ENCODE assay signal across 8 cellular contexts in the genomic region with DNA sequence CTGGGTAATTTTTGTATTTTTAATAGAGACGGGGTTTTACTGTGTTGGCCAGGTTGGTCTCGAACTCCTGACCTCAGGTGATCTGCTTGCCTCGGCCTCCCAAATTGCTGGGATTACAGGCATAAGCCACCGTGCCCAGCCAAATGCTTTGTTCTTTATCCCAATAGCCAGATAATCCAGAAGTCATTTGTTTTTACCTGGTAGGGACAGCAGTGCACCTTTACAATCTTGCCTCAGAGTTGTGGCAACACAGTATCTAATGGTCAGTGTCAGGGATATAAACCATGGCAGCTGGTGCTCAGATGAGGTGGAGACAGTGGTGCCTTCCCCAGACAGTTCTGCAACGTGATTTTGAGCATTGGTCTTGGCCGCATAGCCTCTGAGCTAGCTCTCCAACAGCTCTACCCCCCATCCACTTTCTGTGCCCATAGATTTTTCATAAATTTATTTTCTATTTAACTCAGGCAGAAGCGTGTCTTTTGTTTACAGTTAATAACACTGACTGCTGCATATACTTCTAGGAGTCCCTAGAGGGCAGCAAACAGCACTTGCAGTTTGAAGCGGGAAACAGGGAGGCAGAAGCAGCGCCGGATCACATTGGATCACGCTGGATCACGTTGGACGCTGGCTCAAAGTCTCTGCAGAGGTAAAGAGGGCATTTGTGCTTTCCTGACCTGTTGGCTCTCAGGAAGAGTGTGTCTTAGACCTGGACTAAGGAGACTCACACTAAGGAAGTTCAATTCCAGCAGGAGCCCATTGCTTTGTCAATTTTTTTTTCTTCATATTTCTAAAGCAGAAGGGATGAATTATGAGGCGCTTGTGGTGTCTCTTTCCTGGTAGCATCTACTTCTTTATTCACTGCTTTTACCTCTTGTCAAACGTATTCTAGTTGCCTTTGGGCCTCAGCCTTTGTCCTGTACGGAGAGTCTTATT. TPM values are rescaled to one million over a fixed set of nuclear protein-coding genes. Genes with fewer than 3 reads are reported as not detected.
DNase-seq lines count a peak whose midpoint lies in the region; ATAC-seq and TF ChIP-seq lines count a peak whose summit lies in the region.

No MANE protein-coding gene starts in this region.

- H3K27me3 ChIP-seq in IMR-90 (ENCODE audit: control insufficient read depth, insufficient read depth, low read length) (peaks cover 13% of the 10 kb centered on the region), esophagus muscularis mucosa (no peaks in the 10 kb centered on the region), suprapubic skin (no peaks in the 10 kb centered on the region)

- TF ChIP-seq POLR2A in IMR-90 (IDR thresholded peaks at IDR 0.05; ENCODE audit: low read depth, low read length) (no peak), esophagus muscularis mucosa (IDR thresholded peaks at IDR 0.05; ENCODE audit: low read depth) (no peak), suprapubic skin (IDR thresholded peaks at IDR 0.05) (no peak)

- no peak overlapping the region for H2BK20ac ChIP-seq in IMR-90 (ENCODE audit: low read depth, low read length)

- in situ Hi-C loops in IMR-90 (cut with MboI; ENCODE audit: low sequenced_read_pairs), result loop anchor here (5.0 kb wide), 1 partner anchor 57 kb away; no protein-coding TSS in a partner anchor

- H2AK9ac ChIP-seq in IMR-90 (replicated peaks; ENCODE audit: low read depth, low read length, poor library complexity), result no peak overlapping the region

- H3K9me1 ChIP-seq in IMR-90 (ENCODE audit: insufficient read depth, low read length), result no peaks in the 10 kb centered on the region

- peaks cover 15% of the 10 kb centered on the region for H3K4me1 Mint-ChIP-seq in Calu3 (ENCODE audit: low read depth, unreplicated experiment)

- H3K4me1 ChIP-seq in IMR-90 (ENCODE audit: control insufficient read depth, insufficient read depth, low read length), result no peaks in the 10 kb centered on the region
- peaks cover 11 to 21% (median 16%) of the 10 kb centered on the region in 4 donors for H3K4me1 ChIP-seq in esophagus muscularis mucosa
- peaks cover 18% of the 10 kb centered on the region for H3K4me1 ChIP-seq in suprapubic skin

- no peak overlapping the region for H3K9ac ChIP-seq in IMR-90 (ENCODE audit: low read depth, low read length)

- no peak overlapping the region for H3K56ac ChIP-seq in IMR-90 (ENCODE audit: extremely low read depth, insufficient read depth, low read length)

- no peak overlapping the region; the same call in 1 of the 2 replicates for H4K5ac ChIP-seq in IMR-90 (ENCODE audit: low read depth, low read length)

- no peaks in the 10 kb centered on the region for H3K79me1 ChIP-seq in IMR-90 (ENCODE audit: low read depth in 1 of 2, low read length in 2 of 2)

- H3K9me3 ChIP-seq in IMR-90 (ENCODE audit: control insufficient read depth, insufficient read depth, low read length), result no peaks in the 10 kb centered on the region
- no peaks in the 10 kb centered on the region for H3K9me3 ChIP-seq in esophagus muscularis mucosa
- no peaks in the 10 kb centered on the region for H3K9me3 ChIP-seq in suprapubic skin

- dilution Hi-C loops in IMR-90 (cut with HindIII; ENCODE audit: low sequenced_read_pairs, unreplicated experiment), result no loop called here

- H3K36me3 ChIP-seq in IMR-90 (ENCODE audit: control insufficient read depth, insufficient read depth, low read length) (no peaks in the 10 kb centered on the region), esophagus muscularis mucosa (no peaks in the 10 kb centered on the region), suprapubic skin (no peaks in the 10 kb centered on the region)

- peak overlapping the region; percentile 79 for H2AFZ ChIP-seq in IMR-90 (replicated peaks; ENCODE audit: low read length, poor library complexity)

- H3K4me3 Mint-ChIP-seq in Calu3 (ENCODE audit: low read depth, unreplicated experiment), result no peak overlapping the region

- WGBS in IMR-90 (ENCODE audit: extremely low coverage in 2 of 2, insufficient read length in 1 of 2), 2 experiments, result 48% methylated on average over 6 of the region's 16 CpGs; no CpG with 5 or more reads in 1 of the 2 experiments
- 29% methylated on average over 16 of the region's 16 CpGs for WGBS in esophagus muscularis mucosa
- WGBS in suprapubic skin, result 30% methylated on average over 16 of the region's 16 CpGs

- peak; percentile 62 for TF ChIP-seq RAD21 in IMR-90 (IDR thresholded peaks at IDR 0.05; ENCODE audit: low read length)

- peak; percentile 42 for DNase-seq in Calu3
- DNase-seq in IMR-90, result peak; percentile 75
- peak; percentile 32 for DNase-seq in NOMO-1 treated with dmso at 0.1 percent for 144 hours (lab: John Stamatoyannopoulos, UW; ENCODE audit: unreplicated experiment)
- peak; percentile 29 for DNase-seq in activated T-cell treated with anti-CD3 and anti-CD28 coated beads for 1 hour (ENCODE audit: low read depth)
- no peak for DNase-seq in esophagus muscularis mucosa (ENCODE audit: extremely low spot score)
- DNase-seq in myocyte (ENCODE audit: low read depth), result peak; percentile 75
- no peak for DNase-seq in suprapubic skin (ENCODE audit: low spot score in 2 of 2)

- BruUV-seq in Calu3 (replicated peaks; lab: Mats Ljungman, UMichigan) (no TSS peak), IMR-90 (replicated peaks; lab: Mats Ljungman, UMichigan) (no TSS peak)

- H4K91ac ChIP-seq in IMR-90 (ENCODE audit: insufficient read depth, low read depth, low read length), result no peak overlapping the region

- H4K20me1 ChIP-seq in IMR-90 (ENCODE audit: insufficient read depth, low read length), result no peaks in the 10 kb centered on the region

- H3K23ac ChIP-seq in IMR-90 (ENCODE audit: low read depth, low read length), result no peak overlapping the region

- TF ChIP-seq CTCF in Calu3 (IDR thresholded peaks at IDR 0.05; ENCODE audit: unreplicated experiment) (peak; percentile 33), IMR-90 (conservative IDR thresholded peaks at IDR 0.05; ENCODE audit: low read depth, low read length) (peak; percentile 85), esophagus muscularis mucosa (IDR thresholded peaks at IDR 0.05) (peak; percentile 72 to 89 (median 84)), suprapubic skin (IDR thresholded peaks at IDR 0.05) (peak; percentile 50 to 83)

- no peak overlapping the region for H2BK120ac ChIP-seq in IMR-90 (ENCODE audit: low read depth, low read length)

- ATAC-seq in IMR-90 (ENCODE audit: low read depth) (peak; percentile 90), GM18861 (IDR thresholded peaks at IDR 0.05; ENCODE audit: unreplicated experiment) (no peak)

- no peaks in the 10 kb centered on the region for H3K9me3 Mint-ChIP-seq in Calu3 (ENCODE audit: low read depth, unreplicated experiment)

- no peak overlapping the region for H3K14ac ChIP-seq in IMR-90 (replicated peaks; ENCODE audit: low read depth, low read length)

- H2BK15ac ChIP-seq in IMR-90 (ENCODE audit: low read depth, low read length), result no peak overlapping the region

- H2AK5ac ChIP-seq in IMR-90 (ENCODE audit: low read depth, low read length), result no peak overlapping the region

- no peaks in the 10 kb centered on the region for H3K36me3 Mint-ChIP-seq in Calu3 (ENCODE audit: insufficient read depth, unreplicated experiment)

- H4K8ac ChIP-seq in IMR-90 (ENCODE audit: low read depth in 2 of 2, low read length in 2 of 2), result no peak overlapping the region; a peak in 1 of 4 replicates

- no peak for TF ChIP-seq EP300 in esophagus muscularis mucosa (IDR thresholded peaks at IDR 0.05)
- TF ChIP-seq EP300 in suprapubic skin (IDR thresholded peaks at IDR 0.05), result no peak

- H3K4ac ChIP-seq in IMR-90 (ENCODE audit: low read depth, low read length), result no peak overlapping the region

- CTCF ChIA-PET in Calu3 (lab: Charles Lee), result no interaction called here
- CTCF ChIA-PET in IMR-90 (lab: Yijun Ruan, JAX), result interaction anchor here (0.9 to 2.8 kb wide), 4 partner anchors 12 to 114 kb away, joined by 3 to 26 read pairs (median 4); no protein-coding TSS in a partner anchor

- intact Hi-C loops in Calu3 (cut with micrococcal nuclease; ENCODE audit: unreplicated experiment), result loop anchor here (1.0 to 5.0 kb wide), 2 partner anchors 61 to 137 kb away; a partner anchor contains a TSS
- intact Hi-C loops in IMR-90 (cut with micrococcal nuclease), result loop anchor here (1.0 to 10.0 kb wide), 3 partner anchors 61 to 319 kb away; a partner anchor contains a TSS
- intact Hi-C loops in esophagus muscularis mucosa (cut with DNase I), result no loop called here

- H3K27me3 Mint-ChIP-seq in Calu3 (ENCODE audit: unreplicated experiment), result peaks cover 15% of the 10 kb centered on the region

- no peak overlapping the region for H3K27ac Mint-ChIP-seq in Calu3 (ENCODE audit: unreplicated experiment)

- no peak overlapping the region for H2BK5ac ChIP-seq in IMR-90 (ENCODE audit: low read depth, low read length, poor library complexity, severe bottlenecking)

- peak overlapping the region; percentile 38; the same call in 1 of the 2 replicates for H3K4me2 ChIP-seq in IMR-90 (ENCODE audit: low read depth, low read length)

- H3K27ac ChIP-seq in IMR-90 (ENCODE audit: insufficient read depth, low read length) (no peak overlapping the region), esophagus muscularis mucosa (replicated peaks in 1 of 4) (no peak overlapping the region), suprapubic skin (no peak overlapping the region)

- H3K4me3 ChIP-seq in IMR-90 (ENCODE audit: insufficient read depth, low read depth, low read length) (no peak overlapping the region), esophagus muscularis mucosa (no peak overlapping the region), suprapubic skin (no peak overlapping the region)

- POLR2A ChIA-PET in IMR-90 (lab: Charles Lee; ENCODE audit: unreplicated experiment), result interaction anchor here (0.7 kb wide), 1 partner anchor 113 kb away, joined by 7 read pairs; no protein-coding TSS in a partner anchor

- no peak overlapping the region for H3K18ac ChIP-seq in IMR-90 (ENCODE audit: low read depth, low read length)

RNA-seq across cellular contexts. Expression of a gene that starts 5.1 kb away (rescaled TPM):
- total RNA-seq in Calu3 (2022), result 1.1 and 1.8 TPM in 2 replicates
- total RNA-seq in IMR-90 (2012; rRNA removed), result not detected in 2 replicates
- polyA plus RNA-seq in IMR-90 (2012; rRNA removed), result not detected in 2 replicates
- polyA plus RNA-seq in IMR-90 (2012; cell fraction: cytosol; rRNA removed), result not detected in 2 replicates
- polyA plus RNA-seq in IMR-90 (2012; cell fraction: nucleus; rRNA removed; ENCODE audit: low replicate concordance), result not detected in 2 replicates
- not detected for total RNA-seq in esophagus muscularis mucosa
- total RNA-seq in myocyte, result not detected in 2 replicates
- polyA plus RNA-seq in myocyte (2012), result not detected
- 100 to 1,000 TPM in 3 of 4 donors, 10 to 100 TPM in 1; 64.6 to 187 (median 134) TPM for total RNA-seq in suprapubic skin

RNA-seq across cellular contexts. Expression of a gene that starts 10.3 kb away (rescaled TPM):
- total RNA-seq in Calu3 (2022) (61.6 and 64.2 TPM in 2 replicates), IMR-90 (2012; rRNA removed) (22.6 and 24.7 TPM in 2 replicates), esophagus muscularis mucosa (10 to 100 TPM; 31.6 to 45.4 (median 36.1) TPM), myocyte (50.0 and 51.4 TPM in 2 replicates), suprapubic skin (100 to 1,000 TPM in 1 of 4 donors, 10 to 100 TPM in 3; 73.4 to 127 (median 83.8) TPM)
- polyA plus RNA-seq in IMR-90 (2012; rRNA removed), result 45.9 and 53.0 TPM in 2 replicates
- 29.4 and 33.3 TPM in 2 replicates for polyA plus RNA-seq in IMR-90 (2012; cell fraction: cytosol; rRNA removed)
- polyA plus RNA-seq in IMR-90 (2012; cell fraction: nucleus; rRNA removed; ENCODE audit: low replicate concordance), result 117 and 239 TPM in 2 replicates
- polyA plus RNA-seq in myocyte (2012), result 36.0 TPM

RNA-seq across cellular contexts. Expression of a gene that starts 18.9 kb away (rescaled TPM):
- total RNA-seq in Calu3 (2022) (not detected in 2 replicates), IMR-90 (2012; rRNA removed) (not detected in 2 replicates), esophagus muscularis mucosa (1 to 10 TPM; 3.0 to 7.2 (median 4.7) TPM), myocyte (0.08 and 0.10 TPM in 2 replicates), suprapubic skin (1 to 10 TPM in 1 of 4 donors, under 1 TPM in 2, not detected in 1; 0.64 to 1.3 (median 0.81) TPM)
- not detected in 2 replicates for polyA plus RNA-seq in IMR-90 (2012; rRNA removed)
- polyA plus RNA-seq in IMR-90 (2012; cell fraction: cytosol; rRNA removed), result not detected in 2 replicates
- polyA plus RNA-seq in IMR-90 (2012; cell fraction: nucleus; rRNA removed; ENCODE audit: low replicate concordance), result 0.03 TPM in 1 of 2 replicates, not detected in the other
- not detected for polyA plus RNA-seq in myocyte (2012)

Comparison
In these comparisons a context has a peak if more than half of its experiments do, and no peak if none do; other contexts are left out.
1. DNase-seq: peak in Calu3 (single experiment), IMR-90 (single experiment), NOMO-1 treated with dmso at 0.1 percent for 144 hours (single experiment), activated T-cell treated with anti-CD3 and anti-CD28 coated beads for 1 hour (single experiment) and myocyte (single experiment); none in esophagus muscularis mucosa (single experiment) and suprapubic skin (0 of 2).
2. CTCF ChIP-seq: peak in every context shown above with its lines; median percentile 85 in IMR-90; 84 in esophagus muscularis mucosa; 66 in suprapubic skin; 33 in Calu3.
3. RNA of a gene that starts 5.1 kb away (total RNA-seq): 64.6 to 187 TPM in suprapubic skin; 1.1 to 1.8 TPM in Calu3, not detected in IMR-90, not detected in esophagus muscularis mucosa and not detected in myocyte; every median in the first group is over 10 times any median in the second.